9 cellular contexts compared by ENCODE assay signal in genomic region chr2:154623819-154624218, GRCh38.
A peak's percentile ranks its signal among the peaks of the same experiment; 100 is the strongest.
DNase-seq lines count a peak whose midpoint lies in the region; ATAC-seq, FAIRE-seq and TF ChIP-seq lines count a peak whose summit lies in the region.
"Had no signal": no experiment of that assay in that cellular context is flagged by ENCODE, and none has a peak within 500 bp of the region (broad histone marks: within the 10 kb centered on the region; RNA-seq: fewer than 3 reads in every experiment).

No MANE protein-coding gene starts in this region.

- peak; percentile 57 for TF ChIP-seq CTCF in A549 (IDR thresholded peaks at IDR 0.05)
- TF ChIP-seq CTCF in Panc1 (IDR thresholded peaks at IDR 0.05), result peak; percentile 71
- peak; percentile 24 to 54 for TF ChIP-seq CTCF in fibroblast of lung (conservative IDR thresholded peaks at IDR 0.05 in 1 of 2, IDR thresholded peaks at IDR 0.05 in 1 of 2; ENCODE audit: low read depth in 1 of 2, low read length in 2 of 2)

- no peak for TF ChIP-seq POLR2A in A549 (IDR thresholded peaks at IDR 0.05; ENCODE audit: low read length)

- no peak overlapping the region for H3K4me2 ChIP-seq in A549
- H3K4me2 ChIP-seq in fibroblast of lung (ENCODE audit: extremely low read depth, insufficient read depth, low read length), result no peak overlapping the region

- in situ Hi-C loops in Panc1 (cut with HindIII; ENCODE audit: low pct_unique_long_range_greater_than_20kb, low sequenced_read_pairs), result no loop called here

- WGBS in A549 (ENCODE audit: missing lambda C conversion rate), result 5% methylated on average over 3 of the region's 3 CpGs

- DNase-seq in A549 (ENCODE audit: low read depth in 1 of 2, low spot score in 1 of 2) (peak; percentile 1 to 56), HT-29 (ENCODE audit: low spot score) (peak; percentile 68), Panc1 (ENCODE audit: low read depth, low spot score) (peak; percentile 20), fibroblast of lung (ENCODE audit: low read depth in 2 of 2) (peak; percentile 7 to 17), non-pigmented ciliary epithelial cell (ENCODE audit: low read depth) (peak; percentile 11), dedifferentiated amniotic fluid mesenchymal stem cell (ENCODE audit: extremely low spot score) (no peak)

- H4K20me1 ChIP-seq in fibroblast of lung (ENCODE audit: control insufficient read depth, extremely low read depth, insufficient read depth, low read length), result no peaks in the 10 kb centered on the region

- H3K9ac ChIP-seq in fibroblast of lung (ENCODE audit: insufficient read depth, low read length), result no peak overlapping the region

- no peak for TF ChIP-seq EP300 in A549 (IDR thresholded peaks at IDR 0.05)

- H3K79me2 ChIP-seq in fibroblast of lung (ENCODE audit: control insufficient read depth, insufficient read depth, low read length), result no peaks in the 10 kb centered on the region

- H3K4me1 ChIP-seq in A549 (no peaks in the 10 kb centered on the region), Panc1 (ENCODE audit: control insufficient read depth, insufficient read depth, low read length) (no peaks in the 10 kb centered on the region), fibroblast of lung (ENCODE audit: control insufficient read depth, extremely low read depth, insufficient read depth, low read length) (no peaks in the 10 kb centered on the region)

- no TSS peak for BruUV-seq in Panc1 (replicated peaks; lab: Mats Ljungman, UMichigan)

- H3K27ac ChIP-seq in A549 (no peak overlapping the region), Panc1 (ENCODE audit: low read length) (no peak overlapping the region), fibroblast of lung (ENCODE audit: insufficient read depth, low read length) (no peak overlapping the region)

- no peak overlapping the region for H2AFZ ChIP-seq in fibroblast of lung (ENCODE audit: low read length)

- peak; percentile 76 to 83; a peak in 5 of 6 replicates for ATAC-seq in A549
- ATAC-seq in GM18517 (IDR thresholded peaks at IDR 0.05; ENCODE audit: unreplicated experiment), result peak; percentile 71
- ATAC-seq in Panc1, result peak; percentile 48; the same call in 1 of the 2 replicates
- ATAC-seq in GM21367 (IDR thresholded peaks at IDR 0.05; ENCODE audit: unreplicated experiment), result no peak

- no peak overlapping the region for H3K4me3 ChIP-seq in A549
- H3K4me3 ChIP-seq in Panc1 (ENCODE audit: low read depth in 2 of 2, low read length in 2 of 2), result no peak overlapping the region
- no peak overlapping the region for H3K4me3 ChIP-seq in fibroblast of lung (replicated peaks in 1 of 4; ENCODE audit: control extremely low read depth in 1 of 4, insufficient read depth in 1 of 4, low read depth in 3 of 4, low read length in 4 of 4)

- POLR2A ChIA-PET in A549 (lab: Yijun Ruan, JAX), result no interaction called here
- POLR2A ChIA-PET in Panc1 (lab: Charles Lee), result no interaction called here

- FAIRE-seq in A549 (lab: Jason Lieb, UNC), result no peak
- FAIRE-seq: colon had no signal

- no peaks in the 10 kb centered on the region for H3K27me3 ChIP-seq in Panc1 (ENCODE audit: control insufficient read depth, insufficient read depth, low read length)
- H3K27me3 ChIP-seq in fibroblast of lung (ENCODE audit: control insufficient read depth, insufficient read depth, low read length), result no peaks in the 10 kb centered on the region

- H3K36me3 ChIP-seq in Panc1 (ENCODE audit: control insufficient read depth, insufficient read depth, low read length), result no peaks in the 10 kb centered on the region
- no peaks in the 10 kb centered on the region for H3K36me3 ChIP-seq in fibroblast of lung (ENCODE audit: control insufficient read depth, insufficient read depth, low read length)

- peak; percentile 54 to 61; a peak in 4 of 5 replicates for TF ChIP-seq RAD21 in A549 (conservative IDR thresholded peaks at IDR 0.05 in 1 of 2, IDR thresholded peaks at IDR 0.05 in 1 of 2)

- CTCF ChIA-PET in A549 (lab: Yijun Ruan, JAX), result interaction anchor here (0.6 to 1.5 kb wide), 6 partner anchors 10 to 687 kb away, joined by 3 to 7 read pairs (median 4); no protein-coding TSS in a partner anchor
- CTCF ChIA-PET in Panc1 (lab: Charles Lee), result no interaction called here

- H3K9me3 ChIP-seq in A549, result no peaks in the 10 kb centered on the region
- no peaks in the 10 kb centered on the region for H3K9me3 ChIP-seq in Panc1 (ENCODE audit: control insufficient read depth, insufficient read depth, low read depth, low read length)
- H3K9me3 ChIP-seq in fibroblast of lung (ENCODE audit: control insufficient read depth, insufficient read depth, low read depth, low read length), result no peaks in the 10 kb centered on the region

- intact Hi-C loops in Panc1 (cut with micrococcal nuclease; ENCODE audit: unreplicated experiment), result loop anchor here (5.0 kb wide), 2 partner anchors 603 to 688 kb away; no protein-coding TSS in a partner anchor

TF ChIP-seq in A549, 52 proteins besides CTCF, POLR2A, EP300 and RAD21:
- peak; percentile 67 for TF ChIP-seq SMC3 (IDR thresholded peaks at IDR 0.05)
- no peak for TF ChIP-seq SREBF2 (IDR thresholded peaks at IDR 0.05)
TF ChIP-seq in A549: peak in this region for 1.
